9 cellular contexts compared by ENCODE assay signal in the genomic region with DNA sequence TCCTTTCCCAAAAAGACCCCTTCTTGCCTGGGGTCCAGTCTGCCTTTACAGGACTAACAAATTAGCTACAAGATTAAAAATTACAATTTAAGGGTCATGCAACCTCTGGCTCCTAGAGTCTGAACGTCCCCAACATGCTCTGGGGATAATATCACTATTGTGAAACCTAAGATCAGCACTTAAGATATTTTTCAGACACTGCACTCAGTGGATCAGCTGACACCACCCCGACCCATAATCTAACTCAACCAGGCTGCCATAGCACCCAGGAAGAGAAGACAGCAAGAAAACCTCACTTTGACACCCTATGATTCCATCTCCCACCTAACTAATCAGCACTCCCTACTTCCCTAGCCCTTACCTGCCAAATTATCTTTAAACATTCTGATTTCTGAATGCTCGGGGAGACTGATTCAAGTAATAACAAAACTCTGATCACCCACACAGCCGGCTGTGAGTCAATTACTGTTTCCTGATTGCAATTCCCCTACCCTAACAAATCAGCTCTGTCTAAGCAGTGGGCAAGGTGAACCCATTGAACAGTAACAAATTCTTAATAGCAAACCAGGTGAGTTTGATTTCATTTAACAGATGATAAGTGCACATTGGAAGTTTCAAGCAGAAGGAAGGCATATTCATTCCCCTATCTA. TPM values are rescaled to one million over a fixed set of nuclear protein-coding genes. Genes with fewer than 3 reads are reported as not detected.
"Had no signal": no experiment of that assay in that cellular context is flagged by ENCODE, and none has a peak within 500 bp of the region (broad histone marks: within the 10 kb centered on the region; RNA-seq: fewer than 3 reads in every experiment).

No MANE protein-coding gene starts in this region.

RNA-seq across cellular contexts. Expression of a gene that starts 32.1 kb away (rescaled TPM):
- total RNA-seq: endodermal cell, neural crest cell had no signal

RNA-seq across cellular contexts. Expression of a gene that starts 42.3 kb away (rescaled TPM):
- total RNA-seq: endodermal cell, neural crest cell had no signal

RNA-seq across cellular contexts. Expression of a gene that starts 54.3 kb away (rescaled TPM):
- total RNA-seq: activated naive CD8-positive, alpha-beta T cell treated with anti-CD3 and anti-CD28 coated beads, Interleukin-2, amount 10 ng/mL, durations not matched to agents 7 days and 5 days; body of pancreas; endodermal cell; glomerular endothelial cell; left ventricle myocardium superior; neural crest cell; suprapubic skin; T-helper 2 cell treated with Interferon-gamma antibody and Interleukin-4, amounts not matched to agents 100 ng/mL and 5 ng/mL, for 36 hours; vagina had no signal
